ENCODE assay signal across 1 cellular context in the genomic region with DNA sequence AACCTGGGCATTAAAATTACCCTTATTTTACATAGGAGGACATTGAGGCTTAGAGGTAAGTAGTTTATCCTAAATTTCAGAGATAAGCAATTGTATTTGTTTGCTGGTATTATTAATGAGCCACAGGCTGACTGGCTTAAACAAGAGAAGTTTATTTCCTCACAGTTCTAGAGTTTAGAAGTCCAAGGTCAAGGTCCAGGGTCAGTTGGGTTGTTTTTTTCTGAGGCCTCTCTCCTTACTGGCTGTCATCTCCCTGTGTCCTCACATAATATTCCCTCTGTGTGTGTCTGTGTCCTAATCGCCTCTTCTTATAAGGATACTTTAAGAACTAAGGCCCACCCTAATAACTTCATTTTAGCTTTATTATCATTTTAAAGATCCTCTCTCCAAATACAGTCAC.
TF ChIP-seq lines count a peak whose summit lies in the region.

No MANE protein-coding gene starts in this region.

TF ChIP-seq in HepG2, 621 proteins besides CTCF, POLR2A, EP300 and RAD21 (continued from another document):
- TF ChIP-seq, protein P1, sequence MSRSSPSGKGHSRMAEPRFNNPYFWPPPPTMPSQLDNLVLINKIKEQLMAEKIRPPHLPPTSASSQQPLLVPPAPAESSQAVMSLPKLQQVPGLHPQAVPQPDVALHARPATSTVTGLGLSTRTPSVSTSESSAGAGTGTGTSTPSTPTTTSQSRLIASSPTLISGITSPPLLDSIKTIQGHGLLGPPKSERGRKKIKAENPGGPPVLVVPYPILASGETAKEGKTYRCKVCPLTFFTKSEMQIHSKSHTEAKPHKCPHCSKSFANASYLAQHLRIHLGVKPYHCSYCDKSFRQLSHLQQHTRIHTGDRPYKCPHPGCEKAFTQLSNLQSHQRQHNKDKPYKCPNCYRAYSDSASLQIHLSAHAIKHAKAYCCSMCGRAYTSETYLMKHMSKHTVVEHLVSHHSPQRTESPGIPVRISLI (CRISPR knock-in tag; IDR thresholded peaks at IDR 0.05; ENCODE audit: borderline replicate concordance) = peak; percentile 70; the same call in 1 of the 2 replicates
- no peak for TF ChIP-seq NFKBIZ (CRISPR knock-in tag; IDR thresholded peaks at IDR 0.05)
- no peak for TF ChIP-seq HCFC1 (IDR thresholded peaks at IDR 0.05; ENCODE audit: low read depth, low read length)
- no peak for TF ChIP-seq ZFP1 (CRISPR knock-in tag; IDR thresholded peaks at IDR 0.05)
- no peak for TF ChIP-seq SOX13 (IDR thresholded peaks at IDR 0.05)
- TF ChIP-seq SOX13 (CRISPR knock-in tag; conservative IDR thresholded peaks at IDR 0.05 in 1 of 2, IDR thresholded peaks at IDR 0.05 in 1 of 2) = 0 out of 4 replicates have a peak, but pooled peaks of 1 of the 2 experiments have one; percentile 14
- TF ChIP-seq, protein P2, sequence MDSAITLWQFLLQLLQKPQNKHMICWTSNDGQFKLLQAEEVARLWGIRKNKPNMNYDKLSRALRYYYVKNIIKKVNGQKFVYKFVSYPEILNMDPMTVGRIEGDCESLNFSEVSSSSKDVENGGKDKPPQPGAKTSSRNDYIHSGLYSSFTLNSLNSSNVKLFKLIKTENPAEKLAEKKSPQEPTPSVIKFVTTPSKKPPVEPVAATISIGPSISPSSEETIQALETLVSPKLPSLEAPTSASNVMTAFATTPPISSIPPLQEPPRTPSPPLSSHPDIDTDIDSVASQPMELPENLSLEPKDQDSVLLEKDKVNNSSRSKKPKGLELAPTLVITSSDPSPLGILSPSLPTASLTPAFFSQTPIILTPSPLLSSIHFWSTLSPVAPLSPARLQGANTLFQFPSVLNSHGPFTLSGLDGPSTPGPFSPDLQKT (CRISPR knock-in tag; IDR thresholded peaks at IDR 0.05; ENCODE audit: borderline replicate concordance) = no peak
- TF ChIP-seq, protein P3, sequence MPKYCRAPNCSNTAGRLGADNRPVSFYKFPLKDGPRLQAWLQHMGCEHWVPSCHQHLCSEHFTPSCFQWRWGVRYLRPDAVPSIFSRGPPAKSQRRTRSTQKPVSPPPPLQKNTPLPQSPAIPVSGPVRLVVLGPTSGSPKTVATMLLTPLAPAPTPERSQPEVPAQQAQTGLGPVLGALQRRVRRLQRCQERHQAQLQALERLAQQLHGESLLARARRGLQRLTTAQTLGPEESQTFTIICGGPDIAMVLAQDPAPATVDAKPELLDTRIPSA (CRISPR knock-in tag; IDR thresholded peaks at IDR 0.05; ENCODE audit: borderline replicate concordance) = no peak
- TF ChIP-seq FOXO1 (CRISPR knock-in tag; IDR thresholded peaks at IDR 0.05) = 0 out of 2 replicates have a peak, but pooled peaks have one; percentile 19
- TF ChIP-seq ZFP90 (CRISPR knock-in tag; IDR thresholded peaks at IDR 0.05; ENCODE audit: borderline replicate concordance) = no peak
- TF ChIP-seq HNF4A (CRISPR knock-in tag; IDR thresholded peaks at IDR 0.05) = peak; percentile 80
- TF ChIP-seq GATAD2A (CRISPR knock-in tag; IDR thresholded peaks at IDR 0.05) = peak; percentile 53; the same call in 1 of the 2 replicates
- no peak for TF ChIP-seq TP53 (CRISPR knock-in tag; conservative IDR thresholded peaks at IDR 0.05)
- TF ChIP-seq, protein P4, sequence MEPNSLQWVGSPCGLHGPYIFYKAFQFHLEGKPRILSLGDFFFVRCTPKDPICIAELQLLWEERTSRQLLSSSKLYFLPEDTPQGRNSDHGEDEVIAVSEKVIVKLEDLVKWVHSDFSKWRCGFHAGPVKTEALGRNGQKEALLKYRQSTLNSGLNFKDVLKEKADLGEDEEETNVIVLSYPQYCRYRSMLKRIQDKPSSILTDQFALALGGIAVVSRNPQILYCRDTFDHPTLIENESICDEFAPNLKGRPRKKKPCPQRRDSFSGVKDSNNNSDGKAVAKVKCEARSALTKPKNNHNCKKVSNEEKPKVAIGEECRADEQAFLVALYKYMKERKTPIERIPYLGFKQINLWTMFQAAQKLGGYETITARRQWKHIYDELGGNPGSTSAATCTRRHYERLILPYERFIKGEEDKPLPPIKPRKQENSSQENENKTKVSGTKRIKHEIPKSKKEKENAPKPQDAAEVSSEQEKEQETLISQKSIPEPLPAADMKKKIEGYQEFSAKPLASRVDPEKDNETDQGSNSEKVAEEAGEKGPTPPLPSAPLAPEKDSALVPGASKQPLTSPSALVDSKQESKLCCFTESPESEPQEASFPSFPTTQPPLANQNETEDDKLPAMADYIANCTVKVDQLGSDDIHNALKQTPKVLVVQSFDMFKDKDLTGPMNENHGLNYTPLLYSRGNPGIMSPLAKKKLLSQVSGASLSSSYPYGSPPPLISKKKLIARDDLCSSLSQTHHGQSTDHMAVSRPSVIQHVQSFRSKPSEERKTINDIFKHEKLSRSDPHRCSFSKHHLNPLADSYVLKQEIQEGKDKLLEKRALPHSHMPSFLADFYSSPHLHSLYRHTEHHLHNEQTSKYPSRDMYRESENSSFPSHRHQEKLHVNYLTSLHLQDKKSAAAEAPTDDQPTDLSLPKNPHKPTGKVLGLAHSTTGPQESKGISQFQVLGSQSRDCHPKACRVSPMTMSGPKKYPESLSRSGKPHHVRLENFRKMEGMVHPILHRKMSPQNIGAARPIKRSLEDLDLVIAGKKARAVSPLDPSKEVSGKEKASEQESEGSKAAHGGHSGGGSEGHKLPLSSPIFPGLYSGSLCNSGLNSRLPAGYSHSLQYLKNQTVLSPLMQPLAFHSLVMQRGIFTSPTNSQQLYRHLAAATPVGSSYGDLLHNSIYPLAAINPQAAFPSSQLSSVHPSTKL (CRISPR knock-in tag; IDR thresholded peaks at IDR 0.05) = peak; percentile 81
- TF ChIP-seq NCOR1 (IDR thresholded peaks at IDR 0.05; ENCODE audit: borderline replicate concordance, low read length) = peak; percentile 53; the same call in 1 of the 2 replicates
- TF ChIP-seq, protein P5, sequence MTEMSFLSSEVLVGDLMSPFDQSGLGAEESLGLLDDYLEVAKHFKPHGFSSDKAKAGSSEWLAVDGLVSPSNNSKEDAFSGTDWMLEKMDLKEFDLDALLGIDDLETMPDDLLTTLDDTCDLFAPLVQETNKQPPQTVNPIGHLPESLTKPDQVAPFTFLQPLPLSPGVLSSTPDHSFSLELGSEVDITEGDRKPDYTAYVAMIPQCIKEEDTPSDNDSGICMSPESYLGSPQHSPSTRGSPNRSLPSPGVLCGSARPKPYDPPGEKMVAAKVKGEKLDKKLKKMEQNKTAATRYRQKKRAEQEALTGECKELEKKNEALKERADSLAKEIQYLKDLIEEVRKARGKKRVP (CRISPR knock-in tag; IDR thresholded peaks at IDR 0.05) = no peak
- TF ChIP-seq ZZZ3 (CRISPR knock-in tag; IDR thresholded peaks at IDR 0.05; ENCODE audit: borderline replicate concordance) = no peak
- no peak for TF ChIP-seq ZNF329 (CRISPR knock-in tag; IDR thresholded peaks at IDR 0.05; ENCODE audit: low read depth)
- peak; percentile 35; the same call in 1 of the 2 replicates for TF ChIP-seq HNF4G (IDR thresholded peaks at IDR 0.05; ENCODE audit: borderline replicate concordance, low read depth, low read length)
- TF ChIP-seq HNF4G (CRISPR knock-in tag; IDR thresholded peaks at IDR 0.05; ENCODE audit: borderline replicate concordance, low read depth) = no peak
- TF ChIP-seq CEBPG (CRISPR knock-in tag; IDR thresholded peaks at IDR 0.05) = no peak
- TF ChIP-seq HMG20A (CRISPR knock-in tag; IDR thresholded peaks at IDR 0.05; ENCODE audit: borderline replicate concordance) = 0 out of 2 replicates have a peak, but pooled peaks have one; percentile 16
